22 cellular contexts compared by ENCODE assay signal in the genomic region with DNA sequence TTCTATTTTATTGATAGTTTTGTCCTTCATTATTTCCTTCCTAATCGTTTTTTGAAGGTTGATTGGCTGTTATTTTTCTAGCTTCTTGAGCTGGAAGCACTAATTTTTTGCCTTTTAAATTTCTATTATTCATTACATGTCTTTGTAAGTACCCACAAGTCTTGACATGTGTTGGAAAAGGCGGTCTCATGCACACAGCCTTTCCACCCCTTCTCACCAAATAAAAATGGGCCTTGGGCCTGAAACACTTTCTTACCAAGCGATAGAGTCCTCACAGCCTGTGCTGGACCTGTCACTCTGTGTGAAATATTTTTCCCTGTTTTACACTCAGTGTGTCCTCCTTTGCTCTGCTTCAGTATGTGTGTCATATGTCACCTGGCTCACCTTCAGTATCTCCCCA. TPM values are rescaled to one million over a fixed set of nuclear protein-coding genes. Genes with fewer than 3 reads are reported as not detected.
DNase-seq lines count a peak whose midpoint lies in the region; ATAC-seq, FAIRE-seq and TF ChIP-seq lines count a peak whose summit lies in the region.
"Had no signal": no experiment of that assay in that cellular context is flagged by ENCODE, and none has a peak within 500 bp of the region (broad histone marks: within the 10 kb centered on the region; RNA-seq: fewer than 3 reads in every experiment).

No MANE protein-coding gene starts in this region.

- H3K79me1 ChIP-seq in H1 (ENCODE audit: low read depth, low read length): peaks cover 5% of the 10 kb centered on the region

- POLR2A ChIA-PET in H1 (lab: Charles Lee; ENCODE audit: partially characterized antibody): interaction anchor here (0.6 to 1.7 kb wide), 3 partner anchors 10 to 23 kb away, joined by 3 to 8 read pairs (median 6); partner anchors contain the start of gene ETNK1
- POLR2A ChIA-PET in naive thymus-derived CD8-positive, alpha-beta T cell (lab: Charles Lee): interaction anchor here (1.7 kb wide), 1 partner anchor 10 kb away, joined by 7 read pairs; the partner anchor contains the start of gene ETNK1

- H3K36me3 ChIP-seq in DND-41 (ENCODE audit: insufficient read depth, low read length): peaks cover 40% of the 10 kb centered on the region
- H3K36me3 ChIP-seq in H1 (ENCODE audit: control insufficient read depth in 2 of 4, insufficient read depth in 4 of 4, low read length in 3 of 4): peaks cover 0 to 10% (median 0%) of the 10 kb centered on the region in 4 experiments; a peak in 2 of 8 replicates

- H3K27ac Mint-ChIP-seq in activated T-helper 2 cell treated with anti-CD3 and anti-CD28 coated beads, Interferon-gamma antibody, Interleukin-2, Interleukin-4, amounts not matched to agents 10 μg/mL and 5 μg/mL and 100 μg/mL, durations not matched to agents 14 hours and 24 hours and 36 hours: peak overlapping the region; percentile 3
- H3K27ac Mint-ChIP-seq in naive thymus-derived CD8-positive, alpha-beta T cell: peak overlapping the region in 2 of 10 donors; percentile 7 to 18

- no peak overlapping the region for H2BK20ac ChIP-seq in H1 (ENCODE audit: low read length)

- H2BK120ac ChIP-seq in H1 (replicated peaks; ENCODE audit: low read depth, low read length): peak overlapping the region; percentile 64

- H3K56ac ChIP-seq in H1 (replicated peaks; ENCODE audit: insufficient read length, low read depth, low read length): no peak overlapping the region

- CTCF ChIA-PET in H1 (lab: Charles Lee; ENCODE audit: partially characterized antibody): interaction anchor here (1.8 kb wide), 1 partner anchor 103 kb away, joined by 7 read pairs; no protein-coding TSS in a partner anchor

- H4K20me1 ChIP-seq in DND-41 (ENCODE audit: insufficient read depth, low read length) (peaks cover 43% of the 10 kb centered on the region; the same call in 1 of the 2 replicates), H1 (replicated peaks in 1 of 2; ENCODE audit: control insufficient read depth in 1 of 2, insufficient read depth in 2 of 2, low read length in 2 of 2) (peaks cover 3 to 7% of the 10 kb centered on the region in 2 experiments)

- no peak overlapping the region for H3K4ac ChIP-seq in H1 (replicated peaks; ENCODE audit: insufficient read length, low read depth, low read length)

- no peak overlapping the region for H2AK5ac ChIP-seq in H1 (ENCODE audit: low read depth, low read length)

- H4K5ac ChIP-seq in H1 (ENCODE audit: insufficient read length, low read depth, low read length): no peak overlapping the region

- peaks cover 97% of the 10 kb centered on the region for H3K79me2 ChIP-seq in DND-41 (ENCODE audit: insufficient read depth, low read length)
- peaks cover 12 to 97% of the 10 kb centered on the region in 2 experiments for H3K79me2 ChIP-seq in H1 (ENCODE audit: control insufficient read depth in 1 of 2, insufficient read depth in 2 of 2, low read length in 2 of 2)

- no peak overlapping the region for H3K14ac ChIP-seq in H1 (ENCODE audit: insufficient read length)

- ATAC-seq in DND-41 (ENCODE audit: insufficient read depth, low read depth): no peak
- ATAC-seq in naive thymus-derived CD8-positive, alpha-beta T cell: no peak
- no peak for ATAC-seq in HG03159 (IDR thresholded peaks at IDR 0.05; ENCODE audit: unreplicated experiment)
- ATAC-seq in GM21381 (IDR thresholded peaks at IDR 0.05; ENCODE audit: unreplicated experiment): no peak

- 90% methylated on average over 3 of the region's 3 CpGs; no CpG with 5 or more reads in 1 of the 2 experiments for WGBS in H1 (ENCODE audit: extremely low coverage in 1 of 2, insufficient coverage in 1 of 2, insufficient read length in 1 of 2, insufficient replicate concordance in 2 of 2, low coverage in 1 of 2, low lambda C conversion rate in 2 of 2, missing lambda C conversion rate in 1 of 2), 2 experiments

- no peak for TF ChIP-seq EP300 in H1 (IDR thresholded peaks at IDR 0.05; ENCODE audit: borderline replicate concordance in 1 of 2, low read depth in 2 of 2, low read length in 2 of 2)

- TF ChIP-seq RAD21 in H1 (IDR thresholded peaks at IDR 0.05 in 1 of 2, conservative IDR thresholded peaks at IDR 0.05 in 1 of 2; ENCODE audit: low read depth in 2 of 2, low read length in 2 of 2): no peak

- no peaks in the 10 kb centered on the region for H3K23me2 ChIP-seq in H1 (ENCODE audit: low read depth, low read length)

- H3K23ac ChIP-seq in H1 (ENCODE audit: insufficient read length): no peak overlapping the region

- H3K27ac ChIP-seq in DND-41 (ENCODE audit: low read length) (no peak overlapping the region), H1 (ENCODE audit: low read depth, low read length) (no peak overlapping the region)
- H3K27ac ChIP-seq: C4-2B had no signal

- H3K4me3 Mint-ChIP-seq in activated T-helper 2 cell treated with anti-CD3 and anti-CD28 coated beads, Interferon-gamma antibody, Interleukin-2, Interleukin-4, amounts not matched to agents 10 μg/mL and 5 μg/mL and 100 μg/mL, durations not matched to agents 14 hours and 24 hours and 36 hours (ENCODE audit: low read depth): no peak overlapping the region
- H3K4me3 Mint-ChIP-seq in naive thymus-derived CD8-positive, alpha-beta T cell: peak overlapping the region in 6 of 10 donors; percentile 19 to 59 (median 46)

- no peak overlapping the region for H4K8ac ChIP-seq in H1 (ENCODE audit: extremely low read depth, insufficient read depth, low read length)

- H3K4me1 ChIP-seq in DND-41 (ENCODE audit: insufficient read depth, low read length) (peaks cover 17% of the 10 kb centered on the region), H1 (replicated peaks in 1 of 4; ENCODE audit: control insufficient read depth in 3 of 4, insufficient read depth in 4 of 4, low read length in 3 of 4) (peaks cover 0 to 5% (median 2%) of the 10 kb centered on the region in 4 experiments; a peak in 2 of 7 replicates)

- no peaks in the 10 kb centered on the region for H3K27me3 Mint-ChIP-seq in activated T-helper 2 cell treated with anti-CD3 and anti-CD28 coated beads, Interferon-gamma antibody, Interleukin-2, Interleukin-4, amounts not matched to agents 10 μg/mL and 5 μg/mL and 100 μg/mL, durations not matched to agents 14 hours and 24 hours and 36 hours (ENCODE audit: low read depth)
- no peaks in the 10 kb centered on the region for H3K27me3 Mint-ChIP-seq in naive thymus-derived CD8-positive, alpha-beta T cell

- no peak overlapping the region for H3K18ac ChIP-seq in H1 (ENCODE audit: extremely low read depth, low read length)

- H2AFZ ChIP-seq in DND-41 (ENCODE audit: low read depth, low read length): no peak overlapping the region
- no peak overlapping the region for H2AFZ ChIP-seq in H1 (ENCODE audit: low read length)

- H3K9ac ChIP-seq in DND-41 (ENCODE audit: low read depth, low read length): no peak overlapping the region
- no peak overlapping the region for H3K9ac ChIP-seq in H1 (replicated peaks in 1 of 4; ENCODE audit: extremely low read depth in 1 of 4, low read depth in 3 of 4, low read length in 3 of 4)
- H3K9ac ChIP-seq: SK-N-SH had no signal

- no peak for TF ChIP-seq POLR2A in H1 (IDR thresholded peaks at IDR 0.05; ENCODE audit: control extremely low read depth in 1 of 2, low read depth in 2 of 2, low read length in 2 of 2)

- no peaks in the 10 kb centered on the region for H3K9me3 ChIP-seq in DND-41 (ENCODE audit: insufficient read depth, low read length, severe bottlenecking)
- no peaks in the 10 kb centered on the region for H3K9me3 ChIP-seq in H1 (ENCODE audit: insufficient read depth in 2 of 2, low read depth in 1 of 2, low read length in 1 of 2)
- H3K9me3 ChIP-seq: SK-N-SH had no signal

- H2BK12ac ChIP-seq in H1 (ENCODE audit: low read depth, low read length): no peak overlapping the region

- no peak for FAIRE-seq in H1 (lab: Jason Lieb, UNC)
- FAIRE-seq: GM19239 had no signal

- H3K27me3 ChIP-seq in DND-41 (ENCODE audit: insufficient read depth, low read length, poor library complexity): no peaks in the 10 kb centered on the region
- H3K27me3 ChIP-seq in H1 (replicated peaks in 1 of 4; ENCODE audit: control insufficient read depth in 3 of 4, extremely low read depth in 1 of 4, insufficient read depth in 3 of 4, low read length in 3 of 4): no peaks in the 10 kb centered on the region

- no peak overlapping the region for H2BK15ac ChIP-seq in H1 (ENCODE audit: low read length)

- intact Hi-C loops in activated T-helper 2 cell treated with anti-CD3 and anti-CD28 coated beads, Interferon-gamma antibody, Interleukin-2, Interleukin-4, amounts not matched to agents 10 μg/mL and 5 μg/mL and 100 μg/mL, durations not matched to agents 14 hours and 24 hours and 36 hours (cut with micrococcal nuclease): no loop called here

- no peaks in the 10 kb centered on the region for H3K9me3 Mint-ChIP-seq in activated T-helper 2 cell treated with anti-CD3 and anti-CD28 coated beads, Interferon-gamma antibody, Interleukin-2, Interleukin-4, amounts not matched to agents 10 μg/mL and 5 μg/mL and 100 μg/mL, durations not matched to agents 14 hours and 24 hours and 36 hours
- no peaks in the 10 kb centered on the region for H3K9me3 Mint-ChIP-seq in naive thymus-derived CD8-positive, alpha-beta T cell

- no peak overlapping the region for H3K4me3 ChIP-seq in DND-41 (ENCODE audit: low read depth in 1 of 2, low read length in 2 of 2)
- no peak overlapping the region for H3K4me3 ChIP-seq in H1 (ENCODE audit: extremely low read depth in 1 of 4, insufficient read depth in 2 of 4, low read depth in 3 of 4, low read length in 4 of 4)

- DNase-seq in DND-41 (no peak), H1 (ENCODE audit: low read depth in 1 of 2, low spot score in 2 of 2) (no peak), SIG-M5 (lab: John Stamatoyannopoulos, UW) (no peak)
- no peak for DNase-seq in activated T-helper 2 cell treated with anti-CD3 and anti-CD28 coated beads, Interferon-gamma antibody, Interleukin-2, Interleukin-4, amounts not matched to agents 10 μg/mL and 5 μg/mL and 100 μg/mL, durations not matched to agents 14 hours and 24 hours and 36 hours (ENCODE audit: low spot score)
- DNase-seq in naive thymus-derived CD8-positive, alpha-beta T cell: no peak
- DNase-seq: COR-L47, DMS153, GF-D8, KBM-7, MV-4-11, NCI-H1694 treated with DMSO at 0.1 percent for 48 hours, NCI-H2107, NCI-H2227 treated with DMSO at 0.1 percent for 48 hours, NCI-H510A treated with DMSO at 0.1 percent for 48 hours, NCI-H774, OCI-M1, SHP77, SK-N-SH had no signal

- H3K36me3 Mint-ChIP-seq in activated T-helper 2 cell treated with anti-CD3 and anti-CD28 coated beads, Interferon-gamma antibody, Interleukin-2, Interleukin-4, amounts not matched to agents 10 μg/mL and 5 μg/mL and 100 μg/mL, durations not matched to agents 14 hours and 24 hours and 36 hours (ENCODE audit: low read depth): peaks cover 50% of the 10 kb centered on the region
- peaks cover 0 to 50% (median 2%) of the 10 kb centered on the region in 3 donors for H3K36me3 Mint-ChIP-seq in naive thymus-derived CD8-positive, alpha-beta T cell

- peak overlapping the region; percentile 24; the same call in 1 of the 2 replicates for H3K4me2 ChIP-seq in DND-41 (ENCODE audit: insufficient read depth, low read length)
- peak overlapping the region; percentile 5 to 33; a peak in 1 of 4 replicates for H3K4me2 ChIP-seq in H1 (ENCODE audit: insufficient read depth in 1 of 2, low read depth in 2 of 2, low read length in 2 of 2)
- H3K4me2 ChIP-seq: SK-N-SH had no signal

- no peak overlapping the region; the same call in 1 of the 2 replicates for H2BK5ac ChIP-seq in H1 (ENCODE audit: low read depth, low read length)

- H4K91ac ChIP-seq in H1 (replicated peaks; ENCODE audit: insufficient read length, low read length): peak overlapping the region; percentile 54

- no peak for TF ChIP-seq CTCF in DND-41 (IDR thresholded peaks at IDR 0.05; ENCODE audit: borderline replicate concordance, extremely low read depth, low read length, poor library complexity, severe bottlenecking)
- TF ChIP-seq CTCF in H1 (IDR thresholded peaks at IDR 0.05; ENCODE audit: control extremely low read depth in 1 of 3, insufficient read depth in 1 of 3, low read depth in 1 of 3, low read length in 3 of 3): no peak

- peaks cover 40% of the 10 kb centered on the region for H3K4me1 Mint-ChIP-seq in activated T-helper 2 cell treated with anti-CD3 and anti-CD28 coated beads, Interferon-gamma antibody, Interleukin-2, Interleukin-4, amounts not matched to agents 10 μg/mL and 5 μg/mL and 100 μg/mL, durations not matched to agents 14 hours and 24 hours and 36 hours (ENCODE audit: low read depth)
- peaks cover 17 to 70% (median 58%) of the 10 kb centered on the region in 4 donors for H3K4me1 Mint-ChIP-seq in naive thymus-derived CD8-positive, alpha-beta T cell

RNA-seq across cellular contexts. Expression of gene ETNK1, which starts 9.9 kb away (rescaled TPM):
- total RNA-seq in activated T-helper 2 cell treated with anti-CD3 and anti-CD28 coated beads, Interferon-gamma antibody, Interleukin-2, Interleukin-4, amounts not matched to agents 10 μg/mL and 5 μg/mL and 100 μg/mL, durations not matched to agents 14 hours and 24 hours and 36 hours: 120 and 122 TPM in 2 replicates
- 66.9 and 82.7 TPM in 2 replicates for total RNA-seq in H1 (2021; fragmentation: NEBNext Ultra II Directional; extraction: Animal tissue kit (Norgen Biotek cat#: 25700))
- 11.6 and 14.9 TPM in 2 replicates for polyA plus RNA-seq in H1 (2011; rRNA removed)
- polyA plus RNA-seq in H1 (2011; cell fraction: cytosol; rRNA removed): 14.3 TPM
- polyA plus RNA-seq in H1 (2011; cell fraction: nucleus; rRNA removed): 40.1 TPM
- 20.1 to 44.9 TPM (median 34.0 TPM) in 4 replicates for polyA plus RNA-seq in H1 (2012, experiment 1 of 2)
- polyA plus RNA-seq in H1 (2012, experiment 2 of 2): 2.7 TPM
- 22.4 TPM for polyA plus RNA-seq in H1 (2013, experiment 1 of 2)
- polyA plus RNA-seq in H1 (2013, experiment 2 of 2): 22.3 TPM
- 98.3 and 124 TPM in 2 replicates for polyA minus RNA-seq in H1 (2011; rRNA and poly(A)+ RNA removed)
- polyA minus RNA-seq in H1 (2011; cell fraction: cytosol; rRNA and poly(A)+ RNA removed): 102 TPM
- 268 TPM for polyA minus RNA-seq in H1 (2011; cell fraction: nucleus; rRNA and poly(A)+ RNA removed)
- 10 to 100 TPM; 60.8 to 76.8 TPM for total RNA-seq in naive thymus-derived CD8-positive, alpha-beta T cell
- 10 to 100 TPM; 13.7 to 14.3 (median 14.0) TPM for polyA plus RNA-seq in naive thymus-derived CD8-positive, alpha-beta T cell
